In genomic region chr5:71996789-71997188, GRCh38 we compare ENCODE assay signal across 25 cellular contexts.
"Had no signal": no experiment of that assay in that cellular context is flagged by ENCODE, and none has a peak within 500 bp of the region (broad histone marks: within the 10 kb centered on the region; RNA-seq: fewer than 3 reads in every experiment).

No MANE protein-coding gene starts in this region.

- H3K36me3 Mint-ChIP-seq: activated naive CD4-positive, alpha-beta T cell treated with anti-CD3 and anti-CD28 coated beads, Interleukin-2, amount 10 ng/mL, durations not matched to agents 7 days and 5 days; activated naive CD8-positive, alpha-beta T cell treated with anti-CD3 and anti-CD28 coated beads for 36 hours; IgD-negative memory B cell; T-cell had no signal

- H3K9me3 Mint-ChIP-seq: activated B cell treated with CpG ODN at 0.5 μM for 24 hours; activated CD8-positive, alpha-beta T cell treated with anti-CD3 and anti-CD28 coated beads for 36 hours; activated naive CD4-positive, alpha-beta T cell treated with anti-CD3 and anti-CD28 coated beads, Interleukin-2, amount 10 ng/mL, durations not matched to agents 7 days and 5 days; activated naive CD8-positive, alpha-beta T cell treated with anti-CD3 and anti-CD28 coated beads for 36 hours; activated T-cell treated with anti-CD3 and anti-CD28 coated beads, Interleukin-2, amount 50 U/mL, for 72 hours; activated T-helper 2 cell treated with anti-CD3 and anti-CD28 coated beads, Interferon-gamma antibody, Interleukin-2, Interleukin-4, amounts not matched to agents 10 μg/mL and 5 μg/mL and 100 μg/mL, durations not matched to agents 14 hours and 24 hours and 36 hours; IgD-negative memory B cell; T-cell had no signal

- H3K27ac ChIP-seq: brain microvascular endothelial cell, KMS-11, Peyer's patch, SJSA1 had no signal

- H3K27ac Mint-ChIP-seq: activated B cell treated with CpG ODN at 0.5 μM for 24 hours; activated CD8-positive, alpha-beta T cell treated with anti-CD3 and anti-CD28 coated beads for 36 hours; activated naive CD4-positive, alpha-beta T cell treated with anti-CD3 and anti-CD28 coated beads, Interleukin-2, amount 10 ng/mL, durations not matched to agents 7 days and 5 days; activated naive CD8-positive, alpha-beta T cell treated with anti-CD3 and anti-CD28 coated beads for 36 hours; activated T-cell treated with anti-CD3 and anti-CD28 coated beads, Interleukin-2, amount 50 U/mL, for 72 hours; activated T-helper 2 cell treated with anti-CD3 and anti-CD28 coated beads, Interferon-gamma antibody, Interleukin-2, Interleukin-4, amounts not matched to agents 10 μg/mL and 5 μg/mL and 100 μg/mL, durations not matched to agents 14 hours and 24 hours and 36 hours; IgD-negative memory B cell; T-cell had no signal

- H3K4me3 ChIP-seq: Peyer's patch, SJSA1 had no signal

- H3K9ac ChIP-seq: KMS-11 had no signal

- H3K4me1 Mint-ChIP-seq: activated B cell treated with CpG ODN at 0.5 μM for 24 hours; activated naive CD4-positive, alpha-beta T cell treated with anti-CD3 and anti-CD28 coated beads, Interleukin-2, amount 10 ng/mL, durations not matched to agents 7 days and 5 days; activated naive CD8-positive, alpha-beta T cell treated with anti-CD3 and anti-CD28 coated beads for 36 hours; IgD-negative memory B cell; T-cell had no signal

- H3K27me3 ChIP-seq: brain microvascular endothelial cell, Peyer's patch, SJSA1 had no signal

- DNase-seq: activated B cell treated with CpG ODN at 0.5 μM for 24 hours; activated CD4-positive, alpha-beta T cell treated with anti-CD3 and anti-CD28 coated beads for 1 hour; activated CD4-positive, alpha-beta T cell treated with anti-CD3 and anti-CD28 coated beads, Interleukin-2, amount 50 U/mL, for 1 hour; activated CD8-positive, alpha-beta memory T cell treated with anti-CD3 and anti-CD28 coated beads, Interleukin-2, amount 50 U/mL, for 4 hours; activated CD8-positive, alpha-beta T cell treated with anti-CD3 and anti-CD28 coated beads for 36 hours; activated gamma-delta T cell treated with Interleukin-2 at 50 U/mL for 16 hours; activated naive CD4-positive, alpha-beta T cell treated with anti-CD3 and anti-CD28 coated beads, Interleukin-2, amount 10 ng/mL, durations not matched to agents 7 days and 5 days; activated naive CD8-positive, alpha-beta T cell treated with anti-CD3 and anti-CD28 coated beads for 36 hours; activated T-cell treated with anti-CD3 and anti-CD28 coated beads, Interleukin-2, amount 50 U/mL, for 72 hours; brain microvascular endothelial cell; caudate nucleus; NCI-H1092; NCI-H1417; NCI-H1694 treated with DMSO at 0.1 percent for 48 hours; NCI-H2081; NCI-H510A treated with DMSO at 0.1 percent for 48 hours; Peyer's patch; SHP77; T-cell; T-helper 2 cell; T1000 had no signal

- ATAC-seq: activated CD8-positive, alpha-beta T cell treated with anti-CD3 and anti-CD28 coated beads for 36 hours; activated T-cell treated with anti-CD3 and anti-CD28 coated beads, Interleukin-2, amount 50 U/mL, for 72 hours; T-cell had no signal

- H3K4me2 ChIP-seq: KMS-11 had no signal

- H3K4me3 Mint-ChIP-seq: activated B cell treated with CpG ODN at 0.5 μM for 24 hours; activated CD8-positive, alpha-beta T cell treated with anti-CD3 and anti-CD28 coated beads for 36 hours; activated naive CD4-positive, alpha-beta T cell treated with anti-CD3 and anti-CD28 coated beads, Interleukin-2, amount 10 ng/mL, durations not matched to agents 7 days and 5 days; activated naive CD8-positive, alpha-beta T cell treated with anti-CD3 and anti-CD28 coated beads for 36 hours; activated T-cell treated with anti-CD3 and anti-CD28 coated beads, Interleukin-2, amount 50 U/mL, for 72 hours; IgD-negative memory B cell; T-cell had no signal

- H3K36me3 ChIP-seq: brain microvascular endothelial cell, Peyer's patch, SJSA1 had no signal

- H3K4me1 ChIP-seq: Peyer's patch, SJSA1 had no signal

- H3K9me3 ChIP-seq: Peyer's patch, SJSA1 had no signal
